In the genomic region with DNA sequence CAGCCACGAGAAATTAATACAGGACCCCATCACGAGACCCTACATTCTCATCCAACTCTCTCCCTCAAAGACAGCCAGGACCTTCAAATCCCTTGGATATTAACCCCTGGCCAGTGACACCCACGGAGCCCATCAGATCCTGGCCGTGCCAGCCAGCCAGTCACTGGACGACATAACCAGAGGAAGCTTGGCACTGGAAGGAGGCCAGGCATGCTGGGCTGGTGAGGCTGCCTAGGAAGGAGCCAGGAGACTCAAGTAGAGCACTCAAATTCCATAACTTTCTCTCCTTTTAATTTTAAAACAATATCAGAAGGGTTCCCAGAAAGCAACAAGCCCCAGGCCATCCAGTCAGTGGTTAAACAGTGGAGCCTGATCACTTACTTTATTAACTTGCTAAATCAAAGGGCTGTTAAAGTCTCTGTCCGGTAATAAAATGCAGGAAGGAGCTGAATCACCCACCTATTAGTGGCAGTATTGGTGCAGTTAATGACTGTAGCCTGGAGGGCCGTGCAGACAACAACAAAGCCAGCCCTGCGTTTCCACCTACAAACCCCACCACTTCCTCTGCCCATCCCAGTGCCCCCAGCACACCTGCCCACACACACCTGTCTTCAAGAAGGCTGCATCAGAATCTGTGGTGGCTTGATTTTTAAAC, we compare ENCODE assay signal across 13 cellular contexts.
DNase-seq lines count a peak whose midpoint lies in the region; ATAC-seq and TF ChIP-seq lines count a peak whose summit lies in the region.
"Had no signal": no experiment of that assay in that cellular context is flagged by ENCODE, and none has a peak within 500 bp of the region (broad histone marks: within the 10 kb centered on the region; RNA-seq: fewer than 3 reads in every experiment).

No MANE protein-coding gene starts in this region.

- no peak overlapping the region for H3K4me3 Mint-ChIP-seq in activated CD8-positive, alpha-beta T cell treated with anti-CD3 and anti-CD28 coated beads for 36 hours
- H3K4me3 Mint-ChIP-seq: activated naive CD8-positive, alpha-beta T cell had no signal

- intact Hi-C loops in activated CD8-positive, alpha-beta T cell treated with anti-CD3 and anti-CD28 coated beads for 36 hours (cut with micrococcal nuclease), result no loop called here

- TF ChIP-seq POLR2A in Peyer's patch (IDR thresholded peaks at IDR 0.05), result no peak

- H3K9me3 ChIP-seq in Peyer's patch, result no peaks in the 10 kb centered on the region
- H3K9me3 ChIP-seq: SJCRH30 had no signal

- peak; percentile 23; the same call in 1 of the 2 replicates for TF ChIP-seq CTCF in VCaP (conservative IDR thresholded peaks at IDR 0.05)
- TF ChIP-seq CTCF in Peyer's patch (IDR thresholded peaks at IDR 0.05), result no peak
- no peak for TF ChIP-seq CTCF in activated CD8-positive, alpha-beta T cell treated with anti-CD3 and anti-CD28 coated beads for 36 hours (IDR thresholded peaks at IDR 0.05)

- peak; percentile 13 for DNase-seq in COR-L47 (lab: John Stamatoyannopoulos, UW)
- peak; percentile 77 for DNase-seq in HT1080 (ENCODE audit: low read depth)
- DNase-seq in islet precursor cell, result peak; percentile 80
- DNase-seq in Peyer's patch, result no peak
- DNase-seq in NCI-H128 (lab: John Stamatoyannopoulos, UW; ENCODE audit: unreplicated experiment), result no peak
- DNase-seq in activated CD8-positive, alpha-beta T cell treated with anti-CD3 and anti-CD28 coated beads for 36 hours, result no peak
- DNase-seq in amniotic stem cell (lab: John Stamatoyannopoulos, UW), result no peak
- DNase-seq: activated CD8-positive, alpha-beta memory T cell treated with anti-CD3 and anti-CD28 coated beads, Interleukin-2, amount 50 U/mL, for 4 hours; NCI-H446 treated with DMSO at 0.1 percent for 48 hours; SJCRH30; stimulated activated CD4-positive, alpha-beta T cell treated with anti-CD3 and anti-CD28 coated beads, Interleukin-1b, Interleukin-23, amount 100 ng/mL, for 48 hours had no signal

- H3K36me3 Mint-ChIP-seq in activated CD8-positive, alpha-beta T cell treated with anti-CD3 and anti-CD28 coated beads for 36 hours (ENCODE audit: low read depth), result no peaks in the 10 kb centered on the region
- H3K36me3 Mint-ChIP-seq: activated naive CD8-positive, alpha-beta T cell had no signal

- ATAC-seq in activated CD8-positive, alpha-beta T cell treated with anti-CD3 and anti-CD28 coated beads for 36 hours, result no peak

- H3K36me3 ChIP-seq in Peyer's patch, result no peaks in the 10 kb centered on the region
- H3K36me3 ChIP-seq: SJCRH30 had no signal

- H3K27me3 ChIP-seq in Peyer's patch, result no peaks in the 10 kb centered on the region

- no peak overlapping the region for H3K27ac Mint-ChIP-seq in activated CD8-positive, alpha-beta T cell treated with anti-CD3 and anti-CD28 coated beads for 36 hours
- H3K27ac Mint-ChIP-seq: activated naive CD8-positive, alpha-beta T cell had no signal

- no peaks in the 10 kb centered on the region for H3K9me3 Mint-ChIP-seq in activated CD8-positive, alpha-beta T cell treated with anti-CD3 and anti-CD28 coated beads for 36 hours

- peaks cover 24% of the 10 kb centered on the region for H3K4me1 Mint-ChIP-seq in activated CD8-positive, alpha-beta T cell treated with anti-CD3 and anti-CD28 coated beads for 36 hours (ENCODE audit: low read depth)

- peak overlapping the region; percentile 47 for H3K27ac ChIP-seq in VCaP
- H3K27ac ChIP-seq in Peyer's patch, result no peak overlapping the region
- H3K27ac ChIP-seq: SJCRH30 had no signal

- H3K27me3 Mint-ChIP-seq in activated CD8-positive, alpha-beta T cell treated with anti-CD3 and anti-CD28 coated beads for 36 hours, result no peaks in the 10 kb centered on the region
- H3K27me3 Mint-ChIP-seq: activated naive CD8-positive, alpha-beta T cell had no signal

- CTCF ChIA-PET in activated CD8-positive, alpha-beta T cell treated with anti-CD3 and anti-CD28 coated beads for 36 hours (lab: Charles Lee), result no interaction called here

- H3K4me3 ChIP-seq in Peyer's patch, result no peak overlapping the region
- H3K4me3 ChIP-seq: SJCRH30 had no signal

- H3K4me1 ChIP-seq in Peyer's patch, result no peaks in the 10 kb centered on the region
- H3K4me1 ChIP-seq: SJCRH30 had no signal

- POLR2A ChIA-PET in activated CD8-positive, alpha-beta T cell treated with anti-CD3 and anti-CD28 coated beads for 36 hours (lab: Charles Lee), result no interaction called here

Comparison
In these comparisons a context has a peak if more than half of its experiments do, and no peak if none do; other contexts are left out.
1. DNase-seq: peak in COR-L47 (single experiment), HT1080 (single experiment) and islet precursor cell (single experiment); none in Peyer's patch (0 of 3), NCI-H128 (single experiment), activated CD8-positive, alpha-beta T cell treated with anti-CD3 and anti-CD28 coated beads for 36 hours (single experiment) and amniotic stem cell (single experiment).